8 cellular contexts compared by ENCODE assay signal in the genomic region with DNA sequence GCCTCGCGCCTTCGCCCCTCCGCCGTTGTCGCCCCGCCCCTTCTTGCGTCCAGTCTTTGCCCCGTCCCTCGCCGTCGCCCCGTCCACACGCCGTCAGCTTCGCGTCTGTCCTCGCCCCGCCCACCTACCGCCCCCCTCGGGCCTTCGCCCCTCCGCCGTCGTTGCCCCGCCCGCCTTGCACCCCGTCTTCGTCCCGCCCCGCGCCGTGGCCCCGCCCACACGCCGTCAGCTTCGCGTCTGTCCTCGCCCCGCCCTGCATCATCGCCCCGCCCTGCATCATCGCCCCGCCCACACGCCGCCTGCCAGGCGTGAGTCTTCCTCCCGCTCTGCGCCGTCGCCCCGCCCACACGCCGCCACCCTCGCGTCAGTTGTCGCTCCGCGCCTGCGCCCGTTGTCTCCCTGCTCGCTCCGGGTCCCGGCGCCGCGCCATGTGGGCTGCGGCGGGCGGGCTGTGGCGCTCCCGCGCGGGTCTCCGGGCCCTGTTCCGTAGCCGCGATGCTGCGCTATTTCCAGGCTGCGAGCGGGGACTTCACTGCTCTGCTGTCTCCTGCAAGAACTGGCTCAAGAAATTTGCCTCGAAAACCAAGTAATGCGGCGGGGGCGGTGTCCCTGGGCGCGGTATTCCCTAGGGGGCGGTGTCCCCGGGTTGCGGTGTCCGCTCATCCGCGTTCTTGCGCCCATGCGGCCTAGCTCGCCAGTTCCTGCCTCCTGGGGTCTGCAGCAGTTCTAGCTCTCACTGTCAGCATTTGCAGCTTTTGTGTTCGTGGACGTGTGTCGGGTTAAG. TPM values are rescaled to one million over a fixed set of nuclear protein-coding genes. Genes with fewer than 3 reads are reported as not detected.
DNase-seq lines count a peak whose midpoint lies in the region; ATAC-seq and TF ChIP-seq lines count a peak whose summit lies in the region.

A gene with protein sequence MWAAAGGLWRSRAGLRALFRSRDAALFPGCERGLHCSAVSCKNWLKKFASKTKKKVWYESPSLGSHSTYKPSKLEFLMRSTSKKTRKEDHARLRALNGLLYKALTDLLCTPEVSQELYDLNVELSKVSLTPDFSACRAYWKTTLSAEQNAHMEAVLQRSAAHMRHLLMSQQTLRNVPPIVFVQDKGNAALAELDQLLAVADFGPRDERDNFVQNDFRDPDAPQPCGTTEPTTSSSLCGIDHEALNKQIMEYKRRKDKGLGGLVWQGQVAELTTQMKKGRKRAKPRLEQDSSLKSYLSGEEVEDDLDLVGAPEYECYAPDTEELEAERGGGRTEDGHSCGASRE (plus strand): TSS at position 367 of the 784 bp plus-strand sequence. CDS start 62 bp downstream, at position 429.

- peaks cover 10 to 23% (median 21%) of the 10 kb centered on the region in 3 donors for H3K4me1 Mint-ChIP-seq in IgD-negative memory B cell

- no peaks in the 10 kb centered on the region for H3K27me3 Mint-ChIP-seq in IgD-negative memory B cell

- H3K9me3 Mint-ChIP-seq in IgD-negative memory B cell, result peaks cover 0 to 11% (median 5%) of the 10 kb centered on the region in 3 donors

- H3K27me3 ChIP-seq in mucosa of rectum (ENCODE audit: control insufficient read depth in 2 of 2, insufficient read depth in 2 of 2, low read length in 2 of 2), result no peaks in the 10 kb centered on the region

- H3K27ac ChIP-seq in mucosa of rectum (ENCODE audit: low read depth in 2 of 2, low read length in 2 of 2), result peak within 1 kb of the TSS; percentile 91 to 92

- H3K4me3 ChIP-seq in epithelial cell of proximal tubule (ENCODE audit: low read depth, low read length) (peak within 1 kb of the TSS; percentile 75), mucosa of rectum (ENCODE audit: low read length in 2 of 2) (peak within 1 kb of the TSS; percentile 85 to 93)

- no peaks in the 10 kb centered on the region for H3K9me3 ChIP-seq in mucosa of rectum (ENCODE audit: control insufficient read depth in 2 of 2, low read length in 2 of 2)

- H3K36me3 ChIP-seq in mucosa of rectum (ENCODE audit: control insufficient read depth in 2 of 2, insufficient read depth in 2 of 2, low read length in 2 of 2), result peaks cover 2 to 8% of the 10 kb centered on the region in 2 donors

- peak; percentile 76 for ATAC-seq in GM21529 (IDR thresholded peaks at IDR 0.05; ENCODE audit: unreplicated experiment)

- peak within 1 kb of the TSS; percentile 87 to 97 (median 94) for H3K4me3 Mint-ChIP-seq in IgD-negative memory B cell

- peaks cover 6% of the 10 kb centered on the region for H3K36me3 Mint-ChIP-seq in IgD-negative memory B cell

- peak within 1 kb of the TSS; percentile 93 to 99 (median 93) for H3K27ac Mint-ChIP-seq in IgD-negative memory B cell

- H3K4me1 ChIP-seq in mucosa of rectum (ENCODE audit: control insufficient read depth in 2 of 2, insufficient read depth in 2 of 2, low read length in 2 of 2), result peaks cover 7 to 12% of the 10 kb centered on the region in 2 donors

- peak; percentile 46 for TF ChIP-seq CTCF in epithelial cell of proximal tubule (conservative IDR thresholded peaks at IDR 0.05; ENCODE audit: low read depth, low read length)

- H3K9ac ChIP-seq in mucosa of rectum (ENCODE audit: low read depth in 1 of 2, low read length in 2 of 2), result peak within 1 kb of the TSS; percentile 80 to 85

- DNase-seq in DMS114 treated with DMSO at 0.1 percent for 48 hours (lab: John Stamatoyannopoulos, UW; ENCODE audit: unreplicated experiment) (peak; percentile 86), OCI-M1 (lab: John Stamatoyannopoulos, UW) (peak; percentile 100), activated T-cell treated with anti-CD3 and anti-CD28 coated beads for 4 hours (peak; percentile 100), epithelial cell of proximal tubule (ENCODE audit: low read depth) (peak; percentile 27)
- DNase-seq in stimulated activated CD8-positive, alpha-beta memory T cell treated with anti-CD3 and anti-CD28 coated beads, Interleukin-4, amount 100 ng/mL, for 48 hours, result peak; percentile 100

RNA-seq across cellular contexts. Expression of the gene that starts here (rescaled TPM):
- 17.5 TPM for polyA plus RNA-seq in IgD-negative memory B cell
- total RNA-seq in epithelial cell of proximal tubule, result 41.5 and 65.2 TPM in 2 replicates

Comparison
In these comparisons a context has a peak if more than half of its experiments do, and no peak if none do; other contexts are left out.
1. Peak in every context shown above with its lines: DNase-seq, ATAC-seq, H3K4me3 ChIP-seq and H3K27ac ChIP-seq.
2. DNase-seq: peak in every context shown above with its lines; median percentile 100 in OCI-M1; 100 in activated T-cell treated with anti-CD3 and anti-CD28 coated beads for 4 hours; 100 in stimulated activated CD8-positive, alpha-beta memory T cell treated with anti-CD3 and anti-CD28 coated beads, Interleukin-4, amount 100 ng/mL, for 48 hours; 86 in DMS114 treated with DMSO at 0.1 percent for 48 hours; 27 in epithelial cell of proximal tubule.